In the genomic region with DNA sequence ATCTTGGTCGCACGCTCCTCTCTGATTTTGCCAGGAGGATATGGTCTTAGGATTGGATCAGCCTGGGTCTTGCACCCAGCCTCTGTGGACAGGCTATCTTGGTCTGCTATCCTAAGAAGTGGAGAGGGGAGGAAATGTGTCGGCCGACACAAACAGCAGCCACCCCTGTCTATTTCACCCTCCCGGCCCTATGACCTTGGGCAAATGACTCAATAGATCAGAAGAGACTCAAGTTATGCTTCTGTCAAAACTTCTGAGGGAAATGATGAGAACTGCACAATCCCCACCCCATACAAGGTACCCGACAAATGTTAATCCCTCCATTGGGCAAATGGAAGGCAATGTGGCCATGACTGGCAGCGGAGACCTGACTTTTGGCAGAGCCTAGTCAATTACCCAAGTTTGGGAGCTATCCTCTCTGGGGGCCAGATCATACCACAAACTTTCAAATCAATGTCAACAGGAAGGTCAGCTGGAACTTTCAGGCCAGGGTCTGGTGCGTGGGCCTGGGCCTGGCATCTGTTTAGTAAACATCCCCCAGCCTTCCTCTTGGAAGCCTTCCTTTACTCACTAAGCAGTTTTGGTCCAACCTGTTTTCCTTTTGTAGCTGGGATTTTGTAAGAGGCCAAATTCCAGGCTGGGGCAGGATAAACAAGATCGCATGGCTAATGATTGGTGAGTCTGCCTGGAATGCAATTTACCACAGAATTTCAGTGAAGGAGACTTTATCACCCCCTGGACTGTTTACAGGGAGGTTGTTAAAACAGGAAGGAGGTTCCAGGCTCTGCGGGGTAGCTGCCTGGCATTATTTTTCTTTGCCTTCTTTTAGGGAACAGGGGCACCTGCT, we compare ENCODE assay signal across 9 cellular contexts.
DNase-seq lines count a peak whose midpoint lies in the region; ATAC-seq and TF ChIP-seq lines count a peak whose summit lies in the region.
"Had no signal": no experiment of that assay in that cellular context is flagged by ENCODE, and none has a peak within 500 bp of the region (broad histone marks: within the 10 kb centered on the region; RNA-seq: fewer than 3 reads in every experiment).

No MANE protein-coding gene starts in this region.

- no peak overlapping the region for H3K27ac ChIP-seq in Karpas-422 (ENCODE audit: low read length)
- peak overlapping the region; percentile 83 for H3K27ac ChIP-seq in mesodermal cell (ENCODE audit: low read depth, low read length, severe bottlenecking)
- peak overlapping the region in 16 of 59 donors; percentile 2 to 61 (median 26) for H3K27ac ChIP-seq in dorsolateral prefrontal cortex

- intact Hi-C loops in dorsolateral prefrontal cortex (cut with DNase I): no loop called here

- H3K4me2 ChIP-seq in Karpas-422 (ENCODE audit: low read depth, low read length, poor library complexity, severe bottlenecking): peak overlapping the region; percentile 18

- no peaks in the 10 kb centered on the region for H3K79me2 ChIP-seq in Karpas-422 (ENCODE audit: low read length)

- 74 to 86% methylated on average over 7 of the region's 10 CpGs for WGBS in mesodermal cell (ENCODE audit: insufficient coverage in 2 of 2), 2 experiments

- DNase-seq in ACHN (peak; percentile 69), Karpas-422 (no peak), dedifferentiated amniotic fluid mesenchymal stem cell (ENCODE audit: extremely low spot score) (peak; percentile 70), GM19240 (ENCODE audit: insufficient read length, low spot score) (no peak), dorsolateral prefrontal cortex (no peak)
- no peak for DNase-seq in activated T-cell treated with anti-CD3 and anti-CD28 coated beads, Interleukin-2, amount 50 U/mL, for 24 hours
- DNase-seq: SHP77 treated with DMSO at 0.1 percent for 48 hours had no signal

- H4K20me1 ChIP-seq in Karpas-422 (ENCODE audit: insufficient read depth, low read depth, low read length): no peaks in the 10 kb centered on the region

- ATAC-seq in HG02852 (IDR thresholded peaks at IDR 0.05; ENCODE audit: unreplicated experiment): no peak

- no peaks in the 10 kb centered on the region for H3K9me2 ChIP-seq in Karpas-422 (replicated peaks; ENCODE audit: insufficient read depth, low read length)

- no peak overlapping the region for H2AFZ ChIP-seq in Karpas-422 (ENCODE audit: low read length)

- no peaks in the 10 kb centered on the region for H3K27me3 Mint-ChIP-seq in activated T-cell treated with anti-CD3 and anti-CD28 coated beads, Interleukin-2, amount 50 U/mL, for 24 hours

- TF ChIP-seq CTCF in dorsolateral prefrontal cortex (IDR thresholded peaks at IDR 0.05 in 54 of 56, conservative IDR thresholded peaks at IDR 0.05 in 2 of 56; ENCODE audit: low read depth in 1 of 56, partially characterized antibody in 56 of 56): no peak

- no peak overlapping the region for H3K4me3 ChIP-seq in Karpas-422 (ENCODE audit: low read length)
- H3K4me3 ChIP-seq in mesodermal cell (ENCODE audit: extremely low read depth, insufficient read depth, low read length, poor library complexity, severe bottlenecking): no peak overlapping the region
- no peak overlapping the region for H3K4me3 ChIP-seq in dorsolateral prefrontal cortex

- no peaks in the 10 kb centered on the region for H3K27me3 ChIP-seq in Karpas-422 (ENCODE audit: low read length)
- no peaks in the 10 kb centered on the region for H3K27me3 ChIP-seq in dorsolateral prefrontal cortex

- H3K4me1 ChIP-seq in Karpas-422 (ENCODE audit: low read length): peaks cover 58% of the 10 kb centered on the region
- H3K4me1 ChIP-seq in mesodermal cell (ENCODE audit: control insufficient read depth, insufficient read depth, low read length, poor library complexity, severe bottlenecking): peaks cover 38% of the 10 kb centered on the region

- in situ Hi-C loops in ACHN (cut with HindIII; ENCODE audit: low pct_ligation_motif_present, low pct_unique_long_range_greater_than_20kb, low sequenced_read_pairs): no loop called here

- no peaks in the 10 kb centered on the region for H3K36me3 Mint-ChIP-seq in activated T-cell treated with anti-CD3 and anti-CD28 coated beads, Interleukin-2, amount 50 U/mL, for 24 hours (ENCODE audit: low read depth)

- H3K4me3 Mint-ChIP-seq in activated T-cell treated with anti-CD3 and anti-CD28 coated beads, Interleukin-2, amount 50 U/mL, for 24 hours: no peak overlapping the region

- no peak overlapping the region for H3K27ac Mint-ChIP-seq in activated T-cell treated with anti-CD3 and anti-CD28 coated beads, Interleukin-2, amount 50 U/mL, for 24 hours

- H3K9ac ChIP-seq in Karpas-422 (ENCODE audit: low read length): no peak overlapping the region

- no peaks in the 10 kb centered on the region for H3K36me3 ChIP-seq in Karpas-422 (ENCODE audit: insufficient read depth, low read length)
- no peaks in the 10 kb centered on the region for H3K36me3 ChIP-seq in mesodermal cell (ENCODE audit: control insufficient read depth, insufficient read depth, low read length)

- H3K9me3 ChIP-seq in Karpas-422 (ENCODE audit: low read length): no peaks in the 10 kb centered on the region
- H3K9me3 ChIP-seq in mesodermal cell (ENCODE audit: control insufficient read depth, low read length): peaks cover 8% of the 10 kb centered on the region

- H3K9me3 Mint-ChIP-seq in activated T-cell treated with anti-CD3 and anti-CD28 coated beads, Interleukin-2, amount 50 U/mL, for 24 hours: peaks cover 4% of the 10 kb centered on the region

- H3K4me1 Mint-ChIP-seq in activated T-cell treated with anti-CD3 and anti-CD28 coated beads, Interleukin-2, amount 50 U/mL, for 24 hours (ENCODE audit: low read depth): peaks cover 12% of the 10 kb centered on the region

Comparison
In these comparisons a context has a peak if more than half of its experiments do, and no peak if none do; other contexts are left out.
1. DNase-seq: peak in ACHN (single experiment) and dedifferentiated amniotic fluid mesenchymal stem cell (single experiment); none in Karpas-422 (single experiment), GM19240 (single experiment), activated T-cell treated with anti-CD3 and anti-CD28 coated beads, Interleukin-2, amount 50 U/mL, for 24 hours (single experiment) and dorsolateral prefrontal cortex (0 of 10).